Comparison of ENCODE assay signal across 1 cellular context in the genomic region with DNA sequence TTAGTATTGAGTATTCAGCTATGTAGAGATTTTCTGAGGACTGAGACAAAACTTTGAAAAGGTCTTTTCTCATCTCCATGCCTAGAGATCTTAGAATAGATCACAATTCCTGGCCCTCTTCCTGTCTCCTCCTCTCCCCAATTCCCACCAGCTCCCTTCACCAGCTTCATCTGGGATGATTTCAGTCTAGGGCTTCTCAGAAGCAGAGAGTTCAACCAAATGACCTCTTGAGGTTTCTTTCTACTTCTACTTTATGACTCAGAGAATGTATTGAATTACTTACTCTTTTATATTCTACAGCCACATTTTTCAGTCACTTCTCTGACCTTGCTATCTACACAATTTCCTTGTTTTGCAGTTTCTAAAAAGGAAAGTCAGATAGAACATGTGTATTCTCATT.
TF ChIP-seq lines count a peak whose summit lies in the region.

No MANE protein-coding gene starts in this region.

TF ChIP-seq in SK-N-SH, 30 proteins besides CTCF, POLR2A, EP300 and RAD21 (continued from another document):
- TF ChIP-seq FOSL2 (IDR thresholded peaks at IDR 0.05; ENCODE audit: borderline replicate concordance, low read depth) (peak; percentile 75), SIN3A (IDR thresholded peaks at IDR 0.05; ENCODE audit: borderline replicate concordance, low read depth, low read length) (no peak), TEAD4 (IDR thresholded peaks at IDR 0.05; ENCODE audit: borderline replicate concordance, insufficient read depth) (peak; percentile 44; the same call in 1 of the 2 replicates), YY1 (IDR thresholded peaks at IDR 0.05; ENCODE audit: low read depth) (no peak), MEF2A (IDR thresholded peaks at IDR 0.05; ENCODE audit: borderline replicate concordance, low read depth) (0 out of 2 replicates have a peak, but pooled peaks have one; percentile 34), RFX5 (IDR thresholded peaks at IDR 0.05; ENCODE audit: low read length) (no peak), SMC3 (IDR thresholded peaks at IDR 0.05; ENCODE audit: low read depth, low read length) (no peak), POLR2AphosphoS5 (IDR thresholded peaks at IDR 0.05; ENCODE audit: low read depth, low read length) (no peak; the same call in 1 of the 2 replicates), FOXJ3 (CRISPR knock-in tag; IDR thresholded peaks at IDR 0.05) (no peak), ELF1 (IDR thresholded peaks at IDR 0.05) (no peak), EZH2phosphoT487 (IDR thresholded peaks at IDR 0.05; ENCODE audit: borderline replicate concordance, low read depth) (no peak), GABPA (IDR thresholded peaks at IDR 0.05; ENCODE audit: low read depth) (no peak), JUND (IDR thresholded peaks at IDR 0.05) (peak; percentile 71), GATA2 (CRISPR knock-in tag; IDR thresholded peaks at IDR 0.05) (no peak), NFIC (IDR thresholded peaks at IDR 0.05; ENCODE audit: borderline replicate concordance) (peak; percentile 61; the same call in 1 of the 2 replicates), FOXM1 (IDR thresholded peaks at IDR 0.05; ENCODE audit: low read depth) (no peak), NRF1 (IDR thresholded peaks at IDR 0.05; ENCODE audit: low read depth, low read length) (no peak), TCF12 (IDR thresholded peaks at IDR 0.05) (peak; percentile 66; the same call in 1 of the 2 replicates), RXRA (IDR thresholded peaks at IDR 0.05; ENCODE audit: borderline replicate concordance, low read depth) (0 out of 2 replicates have a peak, but pooled peaks have one; percentile 54), CHD2 (IDR thresholded peaks at IDR 0.05; ENCODE audit: low read length, partially characterized antibody) (no peak)
- TF ChIP-seq, protein P1, sequence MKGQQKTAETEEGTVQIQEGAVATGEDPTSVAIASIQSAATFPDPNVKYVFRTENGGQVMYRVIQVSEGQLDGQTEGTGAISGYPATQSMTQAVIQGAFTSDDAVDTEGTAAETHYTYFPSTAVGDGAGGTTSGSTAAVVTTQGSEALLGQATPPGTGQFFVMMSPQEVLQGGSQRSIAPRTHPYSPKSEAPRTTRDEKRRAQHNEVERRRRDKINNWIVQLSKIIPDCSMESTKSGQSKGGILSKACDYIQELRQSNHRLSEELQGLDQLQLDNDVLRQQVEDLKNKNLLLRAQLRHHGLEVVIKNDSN (IDR thresholded peaks at IDR 0.05; ENCODE audit: borderline replicate concordance, low read depth) = no peak
- TF ChIP-seq, protein P2, sequence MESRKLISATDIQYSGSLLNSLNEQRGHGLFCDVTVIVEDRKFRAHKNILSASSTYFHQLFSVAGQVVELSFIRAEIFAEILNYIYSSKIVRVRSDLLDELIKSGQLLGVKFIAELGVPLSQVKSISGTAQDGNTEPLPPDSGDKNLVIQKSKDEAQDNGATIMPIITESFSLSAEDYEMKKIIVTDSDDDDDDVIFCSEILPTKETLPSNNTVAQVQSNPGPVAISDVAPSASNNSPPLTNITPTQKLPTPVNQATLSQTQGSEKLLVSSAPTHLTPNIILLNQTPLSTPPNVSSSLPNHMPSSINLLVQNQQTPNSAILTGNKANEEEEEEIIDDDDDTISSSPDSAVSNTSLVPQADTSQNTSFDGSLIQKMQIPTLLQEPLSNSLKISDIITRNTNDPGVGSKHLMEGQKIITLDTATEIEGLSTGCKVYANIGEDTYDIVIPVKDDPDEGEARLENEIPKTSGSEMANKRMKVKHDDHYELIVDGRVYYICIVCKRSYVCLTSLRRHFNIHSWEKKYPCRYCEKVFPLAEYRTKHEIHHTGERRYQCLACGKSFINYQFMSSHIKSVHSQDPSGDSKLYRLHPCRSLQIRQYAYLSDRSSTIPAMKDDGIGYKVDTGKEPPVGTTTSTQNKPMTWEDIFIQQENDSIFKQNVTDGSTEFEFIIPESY (IDR thresholded peaks at IDR 0.05; ENCODE audit: borderline replicate concordance, low read depth) = no peak
- TF ChIP-seq, protein P3, sequence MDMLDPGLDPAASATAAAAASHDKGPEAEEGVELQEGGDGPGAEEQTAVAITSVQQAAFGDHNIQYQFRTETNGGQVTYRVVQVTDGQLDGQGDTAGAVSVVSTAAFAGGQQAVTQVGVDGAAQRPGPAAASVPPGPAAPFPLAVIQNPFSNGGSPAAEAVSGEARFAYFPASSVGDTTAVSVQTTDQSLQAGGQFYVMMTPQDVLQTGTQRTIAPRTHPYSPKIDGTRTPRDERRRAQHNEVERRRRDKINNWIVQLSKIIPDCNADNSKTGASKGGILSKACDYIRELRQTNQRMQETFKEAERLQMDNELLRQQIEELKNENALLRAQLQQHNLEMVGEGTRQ (IDR thresholded peaks at IDR 0.05; ENCODE audit: borderline replicate concordance, low read depth, low read length) = no peak
- TF ChIP-seq, protein P4, sequence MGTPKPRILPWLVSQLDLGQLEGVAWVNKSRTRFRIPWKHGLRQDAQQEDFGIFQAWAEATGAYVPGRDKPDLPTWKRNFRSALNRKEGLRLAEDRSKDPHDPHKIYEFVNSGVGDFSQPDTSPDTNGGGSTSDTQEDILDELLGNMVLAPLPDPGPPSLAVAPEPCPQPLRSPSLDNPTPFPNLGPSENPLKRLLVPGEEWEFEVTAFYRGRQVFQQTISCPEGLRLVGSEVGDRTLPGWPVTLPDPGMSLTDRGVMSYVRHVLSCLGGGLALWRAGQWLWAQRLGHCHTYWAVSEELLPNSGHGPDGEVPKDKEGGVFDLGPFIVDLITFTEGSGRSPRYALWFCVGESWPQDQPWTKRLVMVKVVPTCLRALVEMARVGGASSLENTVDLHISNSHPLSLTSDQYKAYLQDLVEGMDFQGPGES (IDR thresholded peaks at IDR 0.05; ENCODE audit: low read depth, low read length) = no peak
- TF ChIP-seq, protein P5, sequence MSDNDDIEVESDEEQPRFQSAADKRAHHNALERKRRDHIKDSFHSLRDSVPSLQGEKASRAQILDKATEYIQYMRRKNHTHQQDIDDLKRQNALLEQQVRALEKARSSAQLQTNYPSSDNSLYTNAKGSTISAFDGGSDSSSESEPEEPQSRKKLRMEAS (IDR thresholded peaks at IDR 0.05; ENCODE audit: low read depth) = no peak
